22 cellular contexts compared by ENCODE assay signal in genomic region chr22:44534335-44534734, GRCh38. TPM values are rescaled to one million over a fixed set of nuclear protein-coding genes. Genes with fewer than 3 reads are reported as not detected.
"Had no signal": no experiment of that assay in that cellular context is flagged by ENCODE, and none has a peak within 500 bp of the region (broad histone marks: within the 10 kb centered on the region; RNA-seq: fewer than 3 reads in every experiment).

No MANE protein-coding gene starts in this region.

- H3K4me2 ChIP-seq: KMS-11 had no signal

- H3K27ac Mint-ChIP-seq: IgD-negative memory B cell had no signal

- H3K27me3 ChIP-seq: SJSA1 had no signal

- H3K36me3 Mint-ChIP-seq: IgD-negative memory B cell had no signal

- H3K9me3 ChIP-seq: SJSA1 had no signal

- H3K36me3 ChIP-seq: SJSA1 had no signal

- ATAC-seq: HepG2, K562, Panc1 had no signal

- H3K27ac ChIP-seq: KMS-11, RWPE1, SJSA1, SK-N-MC had no signal

- H3K4me1 Mint-ChIP-seq: IgD-negative memory B cell had no signal

- H3K4me3 ChIP-seq: K562, SJSA1, SK-N-MC had no signal

- H3K9ac ChIP-seq: KMS-11 had no signal

- H3K4me3 Mint-ChIP-seq: IgD-negative memory B cell had no signal

- DNase-seq: Kasumi-1, MM.1S, NCI-H1092 treated with DMSO at 0.1 percent for 48 hours, NCI-H1436, NCI-H187, NCI-H2081 treated with DMSO at 0.1 percent for 48 hours, NCI-H2171, NCI-H226, NCI-H446, NCI-H510A, NCI-H524 treated with DMSO at 0.1 percent for 48 hours, NCI-H69, NCI-H774, SIG-M5 had no signal

- H3K9me3 Mint-ChIP-seq: IgD-negative memory B cell had no signal

RNA-seq across cellular contexts. Expression of gene RTL6, which starts 36.3 kb away (rescaled TPM):
- total RNA-seq: HepG2 had no signal
- polyA plus RNA-seq: HepG2 had no signal
